Comparison of ENCODE assay signal across 23 cellular contexts in genomic region chr3:74001481-74001880, GRCh38.
"Had no signal": no experiment of that assay in that cellular context is flagged by ENCODE, and none has a peak within 500 bp of the region (broad histone marks: within the 10 kb centered on the region; RNA-seq: fewer than 3 reads in every experiment).

No MANE protein-coding gene starts in this region.

- H3K27me3 Mint-ChIP-seq: effector memory CD8-positive, alpha-beta T cell; naive thymus-derived CD4-positive, alpha-beta T cell; stimulated activated naive B cell treated with anti-CD40 and anti-IgM and Interleukin-4, amounts not matched to agents 10 μg/mL and 1 μg/mL and 100 μg/mL, for 72 hours; stimulated activated naive CD8-positive, alpha-beta T cell treated with anti-CD3 and anti-CD28 coated beads, Interleukin-15, Interleukin-2, amounts not matched to agents 100 ng/mL and 50 ng/mL, for 24 hours had no signal

- ATAC-seq: effector memory CD8-positive, alpha-beta T cell; esophagus mucosa; heart right ventricle; left cardiac atrium; left lung; naive thymus-derived CD4-positive, alpha-beta T cell; right cardiac atrium; stimulated activated naive B cell treated with anti-CD40 and anti-IgM and Interleukin-4, amounts not matched to agents 10 μg/mL and 1 μg/mL and 100 μg/mL, for 72 hours had no signal

- DNase-seq: cerebellar nuclear complex; cortex of kidney; effector memory CD8-positive, alpha-beta T cell; foreskin melanocyte; glutamatergic neuron; heart right ventricle; hippocampal formation; left cardiac atrium; left lung; mesenchymal stem cell; midbrain; naive thymus-derived CD4-positive, alpha-beta T cell; nephron progenitor cell; right cardiac atrium; sigmoid colon; stimulated activated CD4-positive, alpha-beta T cell treated with anti-CD3 and anti-CD28 coated beads, Interleukin-4, amount 100 ng/mL, for 4 hours; stimulated activated naive B cell treated with anti-CD40 and anti-IgM and Interleukin-4, amounts not matched to agents 10 μg/mL and 1 μg/mL and 100 μg/mL, for 72 hours; thyroid gland had no signal

- H3K36me3 Mint-ChIP-seq: naive thymus-derived CD4-positive, alpha-beta T cell; stimulated activated naive B cell treated with anti-CD40 and anti-IgM and Interleukin-4, amounts not matched to agents 10 μg/mL and 1 μg/mL and 100 μg/mL, for 72 hours had no signal

- H3K9me3 ChIP-seq: heart right ventricle, left lung, prostate gland, sigmoid colon, thyroid gland, vagina had no signal

- H3K27me3 ChIP-seq: heart right ventricle, left lung, sigmoid colon, thyroid gland, vagina had no signal

- H3K4me1 ChIP-seq: heart right ventricle, left lung, prostate gland, sigmoid colon, thyroid gland, vagina had no signal

- H3K27ac Mint-ChIP-seq: effector memory CD8-positive, alpha-beta T cell; naive thymus-derived CD4-positive, alpha-beta T cell; nephron progenitor cell; stimulated activated naive B cell treated with anti-CD40 and anti-IgM and Interleukin-4, amounts not matched to agents 10 μg/mL and 1 μg/mL and 100 μg/mL, for 72 hours; stimulated activated naive CD8-positive, alpha-beta T cell treated with anti-CD3 and anti-CD28 coated beads, Interleukin-15, Interleukin-2, amounts not matched to agents 100 ng/mL and 50 ng/mL, for 24 hours had no signal

- H3K27ac ChIP-seq: epithelial cell of prostate, heart right ventricle, left lung, prostate gland, sigmoid colon, thyroid gland, vagina had no signal

- H3K4me1 Mint-ChIP-seq: naive thymus-derived CD4-positive, alpha-beta T cell; stimulated activated naive B cell treated with anti-CD40 and anti-IgM and Interleukin-4, amounts not matched to agents 10 μg/mL and 1 μg/mL and 100 μg/mL, for 72 hours had no signal

- H3K9me3 Mint-ChIP-seq: nephron progenitor cell had no signal

- H3K4me3 ChIP-seq: heart right ventricle, left lung, prostate gland, sigmoid colon, thyroid gland, vagina had no signal

- H3K36me3 ChIP-seq: heart right ventricle, left lung, prostate gland, sigmoid colon, thyroid gland, vagina had no signal

- H3K4me3 Mint-ChIP-seq: effector memory CD8-positive, alpha-beta T cell; naive thymus-derived CD4-positive, alpha-beta T cell; nephron progenitor cell; stimulated activated naive B cell treated with anti-CD40 and anti-IgM and Interleukin-4, amounts not matched to agents 10 μg/mL and 1 μg/mL and 100 μg/mL, for 72 hours; stimulated activated naive CD8-positive, alpha-beta T cell treated with anti-CD3 and anti-CD28 coated beads, Interleukin-15, Interleukin-2, amounts not matched to agents 100 ng/mL and 50 ng/mL, for 24 hours had no signal
